In the genomic region with DNA sequence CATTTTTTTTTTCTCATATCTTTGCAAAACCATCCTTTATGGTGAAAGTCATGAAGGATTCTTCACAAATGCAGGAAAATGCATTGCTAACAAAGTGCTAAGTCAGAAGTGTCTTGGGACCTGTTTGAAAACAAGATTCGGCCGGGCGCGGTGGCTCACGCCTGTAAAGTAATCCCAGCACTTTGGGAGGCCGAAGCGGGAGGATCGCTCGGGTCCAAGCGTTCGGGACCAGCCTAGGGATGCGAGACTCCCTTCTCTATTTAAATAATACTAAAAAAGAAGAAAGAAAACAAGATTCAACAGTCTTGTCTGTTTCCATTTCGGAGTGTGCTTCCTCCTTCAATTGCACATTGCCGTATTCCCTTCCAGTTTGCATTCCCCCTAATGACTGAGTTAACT, we compare ENCODE assay signal across 8 cellular contexts. TPM values are rescaled to one million over a fixed set of nuclear protein-coding genes. Genes with fewer than 3 reads are reported as not detected.
A peak's percentile ranks its signal among the peaks of the same experiment; 100 is the strongest.
DNase-seq lines count a peak whose midpoint lies in the region; TF ChIP-seq lines count a peak whose summit lies in the region.

No MANE protein-coding gene starts in this region.

- intact Hi-C loops in CD14-positive monocyte (cut with micrococcal nuclease) = loop anchor here (5.0 to 10.0 kb wide), 7 partner anchors 50 to 190 kb away; partner anchors contain the start of genes MED29 (in 2 of the 2), PAF1 (in 2 of the 2), RPS16 (in 1 of the 2) and SAMD4B (in 1 of the 2)

- peak overlapping the region; percentile 60 to 92 (median 83) for H3K27ac Mint-ChIP-seq in CD14-positive monocyte
- H3K27ac Mint-ChIP-seq in neural progenitor cell = peak overlapping the region; percentile 94

- H3K9ac ChIP-seq in OCI-LY1 (ENCODE audit: low read length) (peak overlapping the region; percentile 98), neural progenitor cell (peak overlapping the region; percentile 85)

- no peaks in the 10 kb centered on the region for H3K9me2 ChIP-seq in OCI-LY1 (ENCODE audit: low read depth, low read length)

- H3K79me2 ChIP-seq in OCI-LY1 (ENCODE audit: insufficient read depth, low read length) = peaks cover 15% of the 10 kb centered on the region
- H3K79me2 ChIP-seq in neural progenitor cell (ENCODE audit: low read depth) = peaks cover 40% of the 10 kb centered on the region

- H3K4me2 ChIP-seq in OCI-LY1 (ENCODE audit: low read length) (peak overlapping the region; percentile 99), neural progenitor cell (peak overlapping the region; percentile 98)

- H3K36me3 Mint-ChIP-seq in CD14-positive monocyte = peaks cover 2 to 6% of the 10 kb centered on the region in 2 donors
- H3K36me3 Mint-ChIP-seq in neural progenitor cell = peaks cover 11% of the 10 kb centered on the region

- H3K27me3 ChIP-seq in OCI-LY1 (ENCODE audit: insufficient read depth, low read length) (no peaks in the 10 kb centered on the region), ectodermal cell (ENCODE audit: control insufficient read depth, insufficient read depth, low read length, poor library complexity, severe bottlenecking) (no peaks in the 10 kb centered on the region), neural progenitor cell (no peaks in the 10 kb centered on the region)

- H3K4me1 Mint-ChIP-seq in CD14-positive monocyte (peaks cover 11% of the 10 kb centered on the region), neural progenitor cell (peaks cover 11% of the 10 kb centered on the region)

- H3K4me3 ChIP-seq in OCI-LY1 (ENCODE audit: low read depth, low read length, poor library complexity, severe bottlenecking) (peak overlapping the region; percentile 93), ectodermal cell (ENCODE audit: insufficient read depth, low read depth, low read length) (peak overlapping the region; percentile 99), neural progenitor cell (peak overlapping the region; percentile 96)

- no peaks in the 10 kb centered on the region for H3F3A ChIP-seq in OCI-LY1 (ENCODE audit: insufficient read depth, low read length)
- peaks cover 15% of the 10 kb centered on the region for H3F3A ChIP-seq in neural progenitor cell (ENCODE audit: low read depth)

- H2AFZ ChIP-seq in OCI-LY1 (ENCODE audit: low read length) = no peak overlapping the region
- peak overlapping the region; percentile 88 for H2AFZ ChIP-seq in neural progenitor cell (replicated peaks)

- H3K9me3 Mint-ChIP-seq in CD14-positive monocyte (peaks cover 0 to 2% (median 0%) of the 10 kb centered on the region in 7 donors), neural progenitor cell (no peaks in the 10 kb centered on the region)

- H3K36me3 ChIP-seq in OCI-LY1 (ENCODE audit: insufficient read depth, low read length) (no peaks in the 10 kb centered on the region), ectodermal cell (ENCODE audit: control insufficient read depth, insufficient read depth, low read length) (no peaks in the 10 kb centered on the region), neural progenitor cell (no peaks in the 10 kb centered on the region)

- H3K4me3 Mint-ChIP-seq in CD14-positive monocyte (peak overlapping the region; percentile 93 to 95), neural progenitor cell (peak overlapping the region; percentile 97)

- no peak for DNase-seq in CD14-positive monocyte (ENCODE audit: low spot score)
- no peak for DNase-seq in neural progenitor cell (ENCODE audit: low spot score)
- DNase-seq in NCI-H748 treated with DMSO at 0.1 percent for 48 hours (lab: John Stamatoyannopoulos, UW) = no peak
- DNase-seq in NCI-H2227 treated with DMSO at 0.1 percent for 48 hours (lab: John Stamatoyannopoulos, UW) = no peak
- DNase-seq in SHP77 treated with DMSO at 0.1 percent for 48 hours (lab: John Stamatoyannopoulos, UW) = no peak
- no peak for DNase-seq in GF-D8 (lab: John Stamatoyannopoulos, UW)

- H3K9me3 ChIP-seq in OCI-LY1 (ENCODE audit: low read length) (no peaks in the 10 kb centered on the region), ectodermal cell (ENCODE audit: control insufficient read depth, low read length) (no peaks in the 10 kb centered on the region), neural progenitor cell (ENCODE audit: low read depth) (no peaks in the 10 kb centered on the region)

- 49 to 50% methylated on average over 14 of the region's 14 CpGs for WGBS in ectodermal cell, 2 experiments

- H4K20me1 ChIP-seq in OCI-LY1 (ENCODE audit: insufficient read depth, low read length) (no peaks in the 10 kb centered on the region), neural progenitor cell (ENCODE audit: low read depth) (peaks cover 19% of the 10 kb centered on the region)

- H3K4me1 ChIP-seq in OCI-LY1 (ENCODE audit: insufficient read depth, low read length, severe bottlenecking) = peaks cover 18% of the 10 kb centered on the region
- peaks cover 4% of the 10 kb centered on the region for H3K4me1 ChIP-seq in ectodermal cell (ENCODE audit: control insufficient read depth, insufficient read depth, low read length)
- peaks cover 18% of the 10 kb centered on the region for H3K4me1 ChIP-seq in neural progenitor cell

- no peak for TF ChIP-seq CTCF in CD14-positive monocyte (IDR thresholded peaks at IDR 0.05)
- TF ChIP-seq CTCF in OCI-LY1 (IDR thresholded peaks at IDR 0.05; ENCODE audit: low read length) = no peak
- TF ChIP-seq CTCF in neural progenitor cell (IDR thresholded peaks at IDR 0.05) = no peak

- H3K27ac ChIP-seq in OCI-LY1 (ENCODE audit: low read depth, low read length, poor library complexity, severe bottlenecking) (peak overlapping the region; percentile 3), ectodermal cell (ENCODE audit: insufficient read depth, low read depth, low read length, poor library complexity, severe bottlenecking) (no peak overlapping the region), neural progenitor cell (no peak overlapping the region)

- H3K27me3 Mint-ChIP-seq in CD14-positive monocyte (ENCODE audit: low read depth in 3 of 3) = peaks cover 0 to 2% (median 0%) of the 10 kb centered on the region in 3 donors
- H3K27me3 Mint-ChIP-seq in neural progenitor cell (ENCODE audit: insufficient read depth, low read depth) = peaks cover 3% of the 10 kb centered on the region

RNA-seq across cellular contexts. Expression of gene EID2B, which starts 0.8 kb away (rescaled TPM):
- polyA plus RNA-seq in CD14-positive monocyte = 1 to 10 TPM; 2.4 to 2.6 TPM
- polyA plus RNA-seq in ectodermal cell (2013, experiment 1 of 4) = 9.9 TPM
- 8.3 TPM for polyA plus RNA-seq in ectodermal cell (2013, experiment 2 of 4)
- 4.8 TPM for polyA plus RNA-seq in ectodermal cell (2013, experiment 3 of 4)
- polyA plus RNA-seq in ectodermal cell (2013, experiment 4 of 4) = 7.9 TPM
- 10.1 and 11.1 TPM in 2 replicates for total RNA-seq in neural progenitor cell (ENCODE audit: low replicate concordance)

RNA-seq across cellular contexts. Expression of gene EID2, which starts 8.1 kb away (rescaled TPM):
- polyA plus RNA-seq in CD14-positive monocyte = 10 to 100 TPM; 12.5 to 20.4 TPM
- polyA plus RNA-seq in ectodermal cell (2013, experiment 1 of 4) = 31.5 TPM
- polyA plus RNA-seq in ectodermal cell (2013, experiment 2 of 4) = 27.8 TPM
- polyA plus RNA-seq in ectodermal cell (2013, experiment 3 of 4) = 26.9 TPM
- polyA plus RNA-seq in ectodermal cell (2013, experiment 4 of 4) = 33.6 TPM
- total RNA-seq in neural progenitor cell (ENCODE audit: low replicate concordance) = 20.0 and 23.5 TPM in 2 replicates

RNA-seq across cellular contexts. Expression of gene SELENOV, which starts 16.9 kb away (rescaled TPM):
- polyA plus RNA-seq in CD14-positive monocyte = not detected
- 3.5 TPM for polyA plus RNA-seq in ectodermal cell (2013, experiment 1 of 4)
- polyA plus RNA-seq in ectodermal cell (2013, experiment 2 of 4) = 4.1 TPM
- 4.1 TPM for polyA plus RNA-seq in ectodermal cell (2013, experiment 3 of 4)
- 3.2 TPM for polyA plus RNA-seq in ectodermal cell (2013, experiment 4 of 4)
- 0.73 and 6.2 TPM in 2 replicates for total RNA-seq in neural progenitor cell (ENCODE audit: low replicate concordance)

RNA-seq across cellular contexts. Expression of gene DLL3, which starts 33.1 kb away (rescaled TPM):
- polyA plus RNA-seq in CD14-positive monocyte = not detected
- 7.9 TPM for polyA plus RNA-seq in ectodermal cell (2013, experiment 1 of 4)
- 4.3 TPM for polyA plus RNA-seq in ectodermal cell (2013, experiment 2 of 4)
- polyA plus RNA-seq in ectodermal cell (2013, experiment 3 of 4) = 9.9 TPM
- 13.3 TPM for polyA plus RNA-seq in ectodermal cell (2013, experiment 4 of 4)
- 0.37 and 2.8 TPM in 2 replicates for total RNA-seq in neural progenitor cell (ENCODE audit: low replicate concordance)

RNA-seq across cellular contexts. Expression of gene TIMM50, which starts 51.2 kb away (rescaled TPM):
- 10 to 100 TPM; 43.8 to 54.6 TPM for polyA plus RNA-seq in CD14-positive monocyte
- 97.3 TPM for polyA plus RNA-seq in ectodermal cell (2013, experiment 1 of 4)
- polyA plus RNA-seq in ectodermal cell (2013, experiment 2 of 4) = 97.1 TPM
- 68.0 TPM for polyA plus RNA-seq in ectodermal cell (2013, experiment 3 of 4)
- 83.7 TPM for polyA plus RNA-seq in ectodermal cell (2013, experiment 4 of 4)
- 39.9 and 79.3 TPM in 2 replicates for total RNA-seq in neural progenitor cell (ENCODE audit: low replicate concordance)
